In genomic region chr11:61780581-61781162, GRCh38 we compare ENCODE assay signal across 21 cellular contexts.
"Had no signal": no experiment of that assay in that cellular context is flagged by ENCODE, and none has a peak within 500 bp of the region (broad histone marks: within the 10 kb centered on the region; RNA-seq: fewer than 3 reads in every experiment).

No MANE protein-coding gene starts in this region.

- H3K9me3 ChIP-seq: gastrocnemius medialis, heart left ventricle, left ventricle myocardium inferior, pancreas, thoracic aorta had no signal

- H3K4me1 Mint-ChIP-seq: brain had no signal

- H3K27ac ChIP-seq: gastrocnemius medialis, heart left ventricle, left ventricle myocardium inferior, pancreas, thoracic aorta, VCaP had no signal

- H3K4me3 Mint-ChIP-seq: brain; stimulated activated memory B cell treated with anti-CD40 and anti-IgM and Interleukin-4, amounts not matched to agents 10 μg/mL and 1 μg/mL and 100 μg/mL, for 72 hours; T-helper 17 cell had no signal

- H3K9me3 Mint-ChIP-seq: naive thymus-derived CD4-positive, alpha-beta T cell; stimulated activated memory B cell treated with anti-CD40 and anti-IgM and Interleukin-4, amounts not matched to agents 10 μg/mL and 1 μg/mL and 100 μg/mL, for 72 hours had no signal

- ATAC-seq: esophagus mucosa; gastrocnemius medialis; heart left ventricle; naive thymus-derived CD4-positive, alpha-beta T cell; pancreas; sciatic nerve; stimulated activated memory B cell treated with anti-CD40 and anti-IgM and Interleukin-4, amounts not matched to agents 10 μg/mL and 1 μg/mL and 100 μg/mL, for 72 hours; T-helper 17 cell had no signal

- H3K27me3 Mint-ChIP-seq: brain, T-helper 17 cell had no signal

- H3K27me3 ChIP-seq: gastrocnemius medialis, heart left ventricle, pancreas had no signal

- H3K27ac Mint-ChIP-seq: naive thymus-derived CD4-positive, alpha-beta T cell; stimulated activated memory B cell treated with anti-CD40 and anti-IgM and Interleukin-4, amounts not matched to agents 10 μg/mL and 1 μg/mL and 100 μg/mL, for 72 hours; T-helper 17 cell had no signal

- H3K4me2 ChIP-seq: smooth muscle cell had no signal

- DNase-seq: activated CD4-positive, alpha-beta T cell treated with anti-CD3 and anti-CD28 coated beads, Interleukin-2, amount 50 U/mL, for 4 hours; activated T-cell treated with anti-CD3 and anti-CD28 coated beads for 4 hours; anterior cingulate cortex; cerebellar nuclear complex; cortex of kidney; effector CD4-positive, alpha-beta T cell; gastrocnemius medialis; kidney glomerular epithelial cell; left ventricle myocardium inferior; naive thymus-derived CD4-positive, alpha-beta T cell; stimulated activated CD4-positive, alpha-beta T cell treated with anti-CD3 and anti-CD28 coated beads, Interleukin-4, amount 100 ng/mL, for 24 hours; T-helper 17 cell had no signal

- H3K4me3 ChIP-seq: gastrocnemius medialis, heart left ventricle, left ventricle myocardium inferior, pancreas, smooth muscle cell, thoracic aorta had no signal
